13 cellular contexts compared by ENCODE assay signal in genomic region chr2:164890533-164890932, GRCh38. TPM values are rescaled to one million over a fixed set of nuclear protein-coding genes. Genes with fewer than 3 reads are reported as not detected.
DNase-seq lines count a peak whose midpoint lies in the region; TF ChIP-seq lines count a peak whose summit lies in the region.
"Had no signal": no experiment of that assay in that cellular context is flagged by ENCODE, and none has a peak within 500 bp of the region (broad histone marks: within the 10 kb centered on the region; RNA-seq: fewer than 3 reads in every experiment).

No MANE protein-coding gene starts in this region.

- no peak overlapping the region for H2BK120ac ChIP-seq in neuronal stem cell (ENCODE audit: low read depth, low read length)

- no peak overlapping the region for H3K18ac ChIP-seq in neuronal stem cell (ENCODE audit: low read length)

- H2AK5ac ChIP-seq in neuronal stem cell (ENCODE audit: low read depth, low read length), result no peak overlapping the region

- H3K27me3 Mint-ChIP-seq in brain, result no peaks in the 10 kb centered on the region

- H3K4me2 ChIP-seq in neuronal stem cell (ENCODE audit: insufficient read depth, low read length, poor library complexity, severe bottlenecking), result no peak overlapping the region
- H3K4me2 ChIP-seq: KMS-11 had no signal

- H3K4me1 Mint-ChIP-seq in brain, result peaks cover 40% of the 10 kb centered on the region

- no peaks in the 10 kb centered on the region for H3K79me1 ChIP-seq in neuronal stem cell (ENCODE audit: low read depth, low read length)

- H4K91ac ChIP-seq in neuronal stem cell (ENCODE audit: low read depth, low read length, poor library complexity), result no peak overlapping the region

- H3K9me3 ChIP-seq in neuronal stem cell (replicated peaks in 1 of 2; ENCODE audit: control insufficient read depth in 2 of 2, insufficient read depth in 1 of 2, low read depth in 1 of 2, low read length in 2 of 2), result no peaks in the 10 kb centered on the region
- H3K9me3 ChIP-seq: prostate gland had no signal

- H3K4ac ChIP-seq in neuronal stem cell (ENCODE audit: low read length), result no peak overlapping the region

- no peak overlapping the region for H3K27ac ChIP-seq in neuronal stem cell (replicated peaks; ENCODE audit: low read length)
- H3K27ac ChIP-seq: KMS-11, prostate gland had no signal

- no peaks in the 10 kb centered on the region for H3K27me3 ChIP-seq in neuronal stem cell (ENCODE audit: control insufficient read depth in 3 of 3, insufficient read depth in 3 of 3, low read depth in 1 of 3, low read length in 3 of 3)

- no peak overlapping the region for H3K14ac ChIP-seq in neuronal stem cell (ENCODE audit: low read length)

- no peak overlapping the region for H3K23ac ChIP-seq in neuronal stem cell (ENCODE audit: low read depth, low read length, poor library complexity)

- peak overlapping the region in 1 of 5 experiments; percentile 33 for H3K4me3 Mint-ChIP-seq in brain

- no peak overlapping the region for H3K4me3 ChIP-seq in neuronal stem cell (ENCODE audit: low read length in 2 of 2)
- H3K4me3 ChIP-seq: prostate gland had no signal

- H2BK15ac ChIP-seq in neuronal stem cell (ENCODE audit: low read length), result no peak overlapping the region

- DNase-seq in DMS 273 treated with DMSO at 0.1 percent for 48 hours (lab: John Stamatoyannopoulos, UW), result peak; percentile 94
- peak; percentile 86 for DNase-seq in NCI-H1694 treated with DMSO at 0.1 percent for 48 hours (lab: John Stamatoyannopoulos, UW)
- no peak for DNase-seq in neuronal stem cell (ENCODE audit: low spot score)
- DNase-seq in NCI-H2227 (lab: John Stamatoyannopoulos, UW; ENCODE audit: unreplicated experiment), result no peak
- DNase-seq in iPS-NIHi11 (ENCODE audit: low spot score), result no peak
- DNase-seq in kidney glomerular epithelial cell (lab: John Stamatoyannopoulos, UW), result no peak
- DNase-seq in RPMI8226, result no peak
- DNase-seq: activated gamma-delta T cell, DMS153, head of caudate nucleus had no signal

- peak overlapping the region in 3 of 5 experiments; percentile 77 to 92 (median 87) for H3K27ac Mint-ChIP-seq in brain

- no peak overlapping the region for H2BK5ac ChIP-seq in neuronal stem cell (ENCODE audit: low read length)

- peak overlapping the region; percentile 17 for H2AFZ ChIP-seq in neuronal stem cell (ENCODE audit: low read length)

- H2BK12ac ChIP-seq in neuronal stem cell (ENCODE audit: low read length), result no peak overlapping the region

- H3K36me3 ChIP-seq in neuronal stem cell (replicated peaks in 1 of 2; ENCODE audit: control insufficient read depth in 2 of 2, insufficient read depth in 2 of 2, low read length in 2 of 2), result no peaks in the 10 kb centered on the region
- H3K36me3 ChIP-seq: prostate gland had no signal

- no peak overlapping the region for H4K8ac ChIP-seq in neuronal stem cell (ENCODE audit: low read depth, low read length)

- TF ChIP-seq CTCF in brain (conservative IDR thresholded peaks at IDR 0.05), result no peak

- H3K9me3 Mint-ChIP-seq in brain, result peaks cover 0 to 2% (median 0%) of the 10 kb centered on the region in 5 experiments

- no peak overlapping the region for H3K9ac ChIP-seq in neuronal stem cell (ENCODE audit: low read depth, low read length, poor library complexity)
- H3K9ac ChIP-seq: KMS-11 had no signal

- H3K36me3 Mint-ChIP-seq in brain, result no peaks in the 10 kb centered on the region

- no CpG with 5 or more reads among the region's 5 CpGs for WGBS in neuronal stem cell (ENCODE audit: extremely low coverage in 2 of 2, insufficient read length in 2 of 2, insufficient replicate concordance in 1 of 2), 2 donors

- no peaks in the 10 kb centered on the region for H3K4me1 ChIP-seq in neuronal stem cell (ENCODE audit: control insufficient read depth in 2 of 2, insufficient read depth in 1 of 2, low read depth in 1 of 2, low read length in 2 of 2)
- H3K4me1 ChIP-seq: prostate gland had no signal

RNA-seq across cellular contexts. Expression of gene COBLL1, which starts 48.9 kb away (rescaled TPM):
- polyA plus RNA-seq in brain (ENCODE audit: insufficient read depth, low read depth, low replicate concordance), result 4.3 TPM
- polyA plus RNA-seq in neuronal stem cell (2013, experiment 1 of 2), result 1.0 TPM
- polyA plus RNA-seq in neuronal stem cell (2013, experiment 2 of 2), result 0.97 TPM

Comparison
In these comparisons a context has a peak if more than half of its experiments do, and no peak if none do; other contexts are left out.
1. DNase-seq: peak in DMS 273 treated with DMSO at 0.1 percent for 48 hours (single experiment) and NCI-H1694 treated with DMSO at 0.1 percent for 48 hours (single experiment); none in neuronal stem cell (single experiment), NCI-H2227 (single experiment), iPS-NIHi11 (single experiment), kidney glomerular epithelial cell (single experiment) and RPMI8226 (single experiment).